ENCODE assay signal across 23 cellular contexts in the genomic region with DNA sequence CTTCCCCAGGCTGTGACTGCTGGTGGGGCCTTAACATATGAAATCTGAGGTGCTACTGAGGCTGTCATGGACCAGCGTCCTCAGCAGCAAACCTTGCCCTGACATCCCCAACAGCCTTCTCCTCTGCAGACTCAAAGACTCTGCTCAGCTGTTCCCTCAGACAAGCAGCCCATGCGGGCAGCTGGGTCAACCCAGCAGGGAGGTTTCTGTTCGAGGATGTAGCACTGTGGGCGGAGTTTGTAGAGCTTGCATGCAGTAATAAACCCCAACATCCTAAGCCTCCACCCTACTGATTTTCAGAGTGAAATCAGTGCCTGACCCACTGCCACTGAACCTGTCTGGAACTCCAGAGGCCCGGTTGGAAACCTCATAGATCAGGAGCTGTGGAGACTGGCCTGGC.
"Had no signal": no experiment of that assay in that cellular context is flagged by ENCODE, and none has a peak within 500 bp of the region (broad histone marks: within the 10 kb centered on the region; RNA-seq: fewer than 3 reads in every experiment).

No MANE protein-coding gene starts in this region.

- H3K4me3 ChIP-seq: coronary artery, gastroesophageal sphincter, heart left ventricle, testis, uterus had no signal

- DNase-seq: activated B cell treated with CpG ODN at 0.5 μM for 24 hours; activated CD4-positive, alpha-beta T cell treated with anti-CD3 and anti-CD28 coated beads for 4 hours; activated CD4-positive, alpha-beta T cell treated with anti-CD3 and anti-CD28 coated beads, Interleukin-2, amount 50 U/mL, for 48 hours; activated effector memory CD4-positive, alpha-beta T cell treated with anti-CD3 and anti-CD28 coated beads, Interleukin-2, amount 50 U/mL, for 16 hours; activated naive CD4-positive, alpha-beta T cell treated with anti-CD3 and anti-CD28 coated beads, Interleukin-2, amount 10 ng/mL, durations not matched to agents 7 days and 5 days; activated T-cell treated with anti-CD3 and anti-CD28 coated beads for 4 hours; amygdala; cerebellar nuclear complex; left cardiac atrium; naive B cell; occipital lobe; stimulated activated CD4-positive, alpha-beta T cell treated with anti-CD3 and anti-CD28 coated beads, Interleukin-2, amount 100 ng/mL, for 48 hours; stimulated activated CD8-positive, alpha-beta memory T cell treated with anti-CD3 and anti-CD28 coated beads, Interleukin-4, amount 100 ng/mL, for 48 hours; stimulated activated naive B cell treated with anti-CD40 and anti-IgM and Interleukin-4, amounts not matched to agents 10 μg/mL and 1 μg/mL and 100 μg/mL, for 72 hours; testis; trophoblast cell; uterus had no signal

- FAIRE-seq: bronchial epithelial cell, islet of Langerhans had no signal

- H3K9me3 ChIP-seq: gastroesophageal sphincter, heart left ventricle, testis, uterus had no signal

- H3K4me1 ChIP-seq: gastroesophageal sphincter, heart left ventricle, testis, uterus had no signal

- ATAC-seq: gastroesophageal sphincter; heart left ventricle; left cardiac atrium; sciatic nerve; stimulated activated naive B cell treated with anti-CD40 and anti-IgM and Interleukin-4, amounts not matched to agents 10 μg/mL and 1 μg/mL and 100 μg/mL, for 72 hours had no signal

- H3K27ac ChIP-seq: coronary artery, gastroesophageal sphincter, heart left ventricle, testis, uterus had no signal

- H3K36me3 ChIP-seq: gastroesophageal sphincter, heart left ventricle, uterus had no signal

- H3K27me3 ChIP-seq: testis, uterus had no signal
